25 cellular contexts compared by ENCODE assay signal in genomic region chr11:96282846-96283245, GRCh38.
"Had no signal": no experiment of that assay in that cellular context is flagged by ENCODE, and none has a peak within 500 bp of the region (broad histone marks: within the 10 kb centered on the region; RNA-seq: fewer than 3 reads in every experiment).

No MANE protein-coding gene starts in this region.

- H3K9me3 Mint-ChIP-seq: immature natural killer cell had no signal

- H3K9ac ChIP-seq: parathyroid adenoma had no signal

- ATAC-seq: foreskin keratinocyte; heart left ventricle; naive thymus-derived CD8-positive, alpha-beta T cell; stimulated activated naive B cell treated with anti-CD40 and anti-IgM and Interleukin-4, amounts not matched to agents 10 μg/mL and 1 μg/mL and 100 μg/mL, for 72 hours; upper lobe of right lung had no signal

- H3K27ac ChIP-seq: esophagus muscularis mucosa, foreskin keratinocyte, heart left ventricle, parathyroid adenoma, right atrium auricular region, stomach, thyroid gland, upper lobe of right lung had no signal

- H3K4me3 Mint-ChIP-seq: activated CD4-positive, alpha-beta memory T cell treated with anti-CD3 and anti-CD28 coated beads for 36 hours; dendritic cell treated with granulocyte-macrophage colony-stimulating factor and Interleukin-4, amounts not matched to agents 40 ng/mL and 50 ng/mL, for 4 days; immature natural killer cell; neural crest cell; stimulated activated naive B cell treated with anti-CD40 and anti-IgM and Interleukin-4, amounts not matched to agents 10 μg/mL and 1 μg/mL and 100 μg/mL, for 72 hours had no signal

- H3K27me3 ChIP-seq: esophagus muscularis mucosa, foreskin keratinocyte, heart left ventricle, right atrium auricular region, stomach, thyroid gland, upper lobe of right lung had no signal

- H3K27ac Mint-ChIP-seq: activated CD4-positive, alpha-beta memory T cell treated with anti-CD3 and anti-CD28 coated beads for 36 hours; dendritic cell treated with granulocyte-macrophage colony-stimulating factor and Interleukin-4, amounts not matched to agents 40 ng/mL and 50 ng/mL, for 4 days; immature natural killer cell; stimulated activated naive B cell treated with anti-CD40 and anti-IgM and Interleukin-4, amounts not matched to agents 10 μg/mL and 1 μg/mL and 100 μg/mL, for 72 hours had no signal

- H3K36me3 ChIP-seq: esophagus muscularis mucosa, heart left ventricle, right atrium auricular region, stomach, thyroid gland, upper lobe of right lung had no signal

- H3K4me1 ChIP-seq: parathyroid adenoma had no signal

- H2AFZ ChIP-seq: parathyroid adenoma had no signal

- H3K9me3 ChIP-seq: esophagus muscularis mucosa, heart left ventricle, right atrium auricular region, stomach, thyroid gland, upper lobe of right lung had no signal

- DNase-seq: activated CD4-positive, alpha-beta memory T cell treated with anti-CD3 and anti-CD28 coated beads for 36 hours; activated CD4-positive, alpha-beta T cell treated with anti-CD3 and anti-CD28 coated beads for 48 hours; activated naive CD4-positive, alpha-beta T cell; activated T-cell treated with anti-CD3 and anti-CD28 coated beads, Interleukin-2, amount 50 U/mL, for 48 hours; amygdala; central memory CD4-positive, alpha-beta T cell; effector CD4-positive, alpha-beta T cell; foreskin keratinocyte; heart left ventricle; hypothalamus; immature natural killer cell; midbrain; naive thymus-derived CD8-positive, alpha-beta T cell; nucleus accumbens; stimulated activated CD4-positive, alpha-beta T cell treated with anti-CD3 and anti-CD28 coated beads, Interleukin-15, amount 100 ng/mL, for 24 hours; stimulated activated CD4-positive, alpha-beta T cell treated with anti-CD3 and anti-CD28 coated beads, Interleukin-2, amount 100 ng/mL, for 24 hours; stimulated activated naive B cell treated with anti-CD40 and anti-IgM and Interleukin-4, amounts not matched to agents 10 μg/mL and 1 μg/mL and 100 μg/mL, for 72 hours; stomach; thyroid gland; upper lobe of right lung had no signal

- H3K27me3 Mint-ChIP-seq: activated CD4-positive, alpha-beta memory T cell treated with anti-CD3 and anti-CD28 coated beads for 36 hours; dendritic cell treated with granulocyte-macrophage colony-stimulating factor and Interleukin-4, amounts not matched to agents 40 ng/mL and 50 ng/mL, for 4 days; naive thymus-derived CD8-positive, alpha-beta T cell; stimulated activated naive B cell treated with anti-CD40 and anti-IgM and Interleukin-4, amounts not matched to agents 10 μg/mL and 1 μg/mL and 100 μg/mL, for 72 hours had no signal

- H3K4me3 ChIP-seq: esophagus muscularis mucosa, heart left ventricle, right atrium auricular region, stomach, thyroid gland, upper lobe of right lung had no signal
